ENCODE assay signal across 29 cellular contexts in the genomic region with DNA sequence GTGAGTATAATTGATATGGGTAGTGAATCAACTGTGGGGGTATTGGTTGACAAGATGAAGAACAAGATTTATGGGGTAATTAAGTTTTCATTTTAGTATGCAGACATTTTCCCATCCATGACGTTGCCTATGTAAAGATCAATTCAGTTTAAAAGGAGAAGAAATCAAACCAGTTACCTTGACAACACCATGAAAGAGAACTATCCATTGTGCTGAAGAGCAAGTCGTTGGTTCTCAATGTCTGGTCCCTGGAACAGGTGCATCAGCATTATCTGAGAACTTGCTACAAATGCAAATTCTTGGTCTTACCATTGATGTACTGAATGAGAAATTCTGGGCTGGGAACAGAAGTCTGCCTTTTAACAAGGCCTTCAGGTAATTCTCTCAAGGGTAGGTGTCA. TPM values are rescaled to one million over a fixed set of nuclear protein-coding genes. Genes with fewer than 3 reads are reported as not detected.
A peak's percentile ranks its signal among the peaks of the same experiment; 100 is the strongest.
DNase-seq lines count a peak whose midpoint lies in the region; ATAC-seq and TF ChIP-seq lines count a peak whose summit lies in the region.
"Had no signal": no experiment of that assay in that cellular context is flagged by ENCODE, and none has a peak within 500 bp of the region (broad histone marks: within the 10 kb centered on the region; RNA-seq: fewer than 3 reads in every experiment).

No MANE protein-coding gene starts in this region.

- no peak overlapping the region for H3K4me3 Mint-ChIP-seq in GM23338
- H3K4me3 Mint-ChIP-seq: CD8-positive, alpha-beta memory T cell; HFFc6 had no signal

- H3K27me3 Mint-ChIP-seq in GM23338 (ENCODE audit: insufficient read depth, low read depth, poor library complexity): peaks cover 10% of the 10 kb centered on the region

- TF ChIP-seq EP300 in SK-N-SH (IDR thresholded peaks at IDR 0.05; ENCODE audit: borderline replicate concordance in 1 of 2, low read depth in 1 of 2, low read length in 1 of 2): no peak

- H4K20me1 ChIP-seq in SK-N-SH (ENCODE audit: insufficient read depth) (no peaks in the 10 kb centered on the region), GM23338 (replicated peaks; ENCODE audit: insufficient read depth) (no peaks in the 10 kb centered on the region)

- no peaks in the 10 kb centered on the region for H3K9me3 Mint-ChIP-seq in GM23338
- H3K9me3 Mint-ChIP-seq: CD8-positive, alpha-beta memory T cell; HFFc6 had no signal

- H3K27ac ChIP-seq in SK-N-SH (ENCODE audit: low read depth in 2 of 2, low read length in 1 of 2) (no peak overlapping the region), GM23338 (ENCODE audit: low read depth) (no peak overlapping the region)
- H3K27ac ChIP-seq: C4-2B, SK-N-MC had no signal

- no peaks in the 10 kb centered on the region for H3K4me1 Mint-ChIP-seq in GM23338

- no peak for TF ChIP-seq RAD21 in SK-N-SH (IDR thresholded peaks at IDR 0.05; ENCODE audit: low read length)

- no peak overlapping the region for H3K27ac Mint-ChIP-seq in GM23338
- H3K27ac Mint-ChIP-seq: HFFc6 had no signal

- H2AFZ ChIP-seq in SK-N-SH (ENCODE audit: low read depth) (no peak overlapping the region), GM23338 (no peak overlapping the region)

- CTCF ChIA-PET in SK-N-SH (lab: Yijun Ruan, JAX): interaction anchor here (0.9 to 1.9 kb wide), 4 partner anchors 8 to 282 kb away, joined by 3 to 5 read pairs (median 4); no protein-coding TSS in a partner anchor

- H3K9me2 ChIP-seq in SK-N-SH (no peaks in the 10 kb centered on the region), GM23338 (ENCODE audit: insufficient read depth) (no peaks in the 10 kb centered on the region)

- no peak overlapping the region for H3K9ac ChIP-seq in SK-N-SH

- H3K36me3 ChIP-seq in SK-N-SH (replicated peaks in 1 of 2; ENCODE audit: control insufficient read depth in 1 of 2, insufficient read depth in 2 of 2, low read length in 1 of 2) (no peaks in the 10 kb centered on the region), GM23338 (ENCODE audit: insufficient read depth) (no peaks in the 10 kb centered on the region)
- H3K36me3 ChIP-seq: MG63 had no signal

- H3K4me3 ChIP-seq in SK-N-SH (ENCODE audit: low read depth in 2 of 2, low read length in 1 of 2) (no peak overlapping the region), GM23338 (no peak overlapping the region)
- H3K4me3 ChIP-seq: MG63, SK-N-MC had no signal

- H3K9me3 ChIP-seq in SK-N-SH: no peaks in the 10 kb centered on the region
- H3K9me3 ChIP-seq: MG63 had no signal

- 4% methylated on average over 2 of the region's 2 CpGs for WGBS in SK-N-SH (ENCODE audit: low lambda C conversion rate)

- ATAC-seq in SK-N-SH treated with all-trans-retinoic acid at 6 μM for 48 hours (no peak), GM23338 (no peak), HG03196 (IDR thresholded peaks at IDR 0.05; ENCODE audit: unreplicated experiment) (no peak)

- POLR2A ChIA-PET in SK-N-SH (lab: Yijun Ruan, JAX): no interaction called here

- no peak overlapping the region for H3K4me2 ChIP-seq in SK-N-SH
- H3K4me2 ChIP-seq in GM23338: no peak overlapping the region

- no peaks in the 10 kb centered on the region for H3K4me1 ChIP-seq in SK-N-SH (ENCODE audit: control insufficient read depth in 1 of 2, insufficient read depth in 2 of 2, low read depth in 1 of 2, low read length in 1 of 2)
- H3K4me1 ChIP-seq in GM23338 (ENCODE audit: insufficient read depth): no peaks in the 10 kb centered on the region

- H3F3A ChIP-seq in SK-N-SH (replicated peaks; ENCODE audit: insufficient read depth) (no peaks in the 10 kb centered on the region), GM23338 (replicated peaks; ENCODE audit: low read depth) (no peaks in the 10 kb centered on the region)

- no peaks in the 10 kb centered on the region for H3K79me2 ChIP-seq in SK-N-SH (ENCODE audit: insufficient read depth)
- H3K79me2 ChIP-seq in GM23338 (replicated peaks; ENCODE audit: insufficient read depth): no peaks in the 10 kb centered on the region

- no peak for DNase-seq in SK-N-SH
- peak; percentile 20 for DNase-seq in GM23338 (ENCODE audit: low spot score)
- DNase-seq in NCI-H1417 treated with DMSO at 0.1 percent for 48 hours (lab: John Stamatoyannopoulos, UW): peak; percentile 27
- peak; percentile 36 for DNase-seq in islet precursor cell
- DNase-seq in NK-92 treated with Interleukin-12 subunit alpha and Interleukin-12 subunit beta, amount 100 ng/mL, for 24 hours (lab: John Stamatoyannopoulos, UW): no peak
- DNase-seq in C1 segment of cervical spinal cord (lab: John Stamatoyannopoulos, UW): no peak
- DNase-seq: CD8-positive, alpha-beta memory T cell; DMS 273 treated with DMSO at 0.1 percent for 48 hours; DMS79; EL; GDM1; H7; HFFc6; KG1; MG63; NCI-H1048; NCI-H1436; NCI-H187; NCI-H2081 treated with DMSO at 0.1 percent for 48 hours; NCI-H446; NCI-H524 treated with DMSO at 0.1 percent for 48 hours; SIG-M5; T-helper 2 cell had no signal

- no peaks in the 10 kb centered on the region for H3K36me3 Mint-ChIP-seq in GM23338 (ENCODE audit: low read depth)

- H3K27me3 ChIP-seq in SK-N-SH (ENCODE audit: insufficient read depth): peaks cover 5% of the 10 kb centered on the region; the same call in 1 of the 2 replicates
- peaks cover 8% of the 10 kb centered on the region; the same call in 1 of the 2 replicates for H3K27me3 ChIP-seq in GM23338 (ENCODE audit: insufficient read depth)

- TF ChIP-seq CTCF in SK-N-SH (IDR thresholded peaks at IDR 0.05): no peak
- TF ChIP-seq CTCF in GM23338 (conservative IDR thresholded peaks at IDR 0.05; ENCODE audit: low read depth in 2 of 2): no peak

TF ChIP-seq in SK-N-SH, 30 proteins besides CTCF, POLR2A, EP300 and RAD21 (continues in another document):
- TF ChIP-seq ELF1 (IDR thresholded peaks at IDR 0.05): no peak
- TF ChIP-seq MXI1 (IDR thresholded peaks at IDR 0.05; ENCODE audit: low read depth, low read length): no peak

TF ChIP-seq in SK-N-SH treated with all-trans-retinoic acid at 6 μM for 48 hours, 23 proteins besides CTCF, POLR2A, EP300 and RAD21:
- TF ChIP-seq ZNF565 (CRISPR knock-in tag; conservative IDR thresholded peaks at IDR 0.05; ENCODE audit: low read depth): no peak

TF ChIP-seq in GM23338, 12 proteins besides CTCF, POLR2A, EP300 and RAD21:
- TF ChIP-seq ZNF114 (CRISPR knock-in tag; IDR thresholded peaks at IDR 0.05) (no peak), STAT1 (IDR thresholded peaks at IDR 0.05; ENCODE audit: unreplicated experiment) (no peak)
- TF ChIP-seq, protein P1, sequence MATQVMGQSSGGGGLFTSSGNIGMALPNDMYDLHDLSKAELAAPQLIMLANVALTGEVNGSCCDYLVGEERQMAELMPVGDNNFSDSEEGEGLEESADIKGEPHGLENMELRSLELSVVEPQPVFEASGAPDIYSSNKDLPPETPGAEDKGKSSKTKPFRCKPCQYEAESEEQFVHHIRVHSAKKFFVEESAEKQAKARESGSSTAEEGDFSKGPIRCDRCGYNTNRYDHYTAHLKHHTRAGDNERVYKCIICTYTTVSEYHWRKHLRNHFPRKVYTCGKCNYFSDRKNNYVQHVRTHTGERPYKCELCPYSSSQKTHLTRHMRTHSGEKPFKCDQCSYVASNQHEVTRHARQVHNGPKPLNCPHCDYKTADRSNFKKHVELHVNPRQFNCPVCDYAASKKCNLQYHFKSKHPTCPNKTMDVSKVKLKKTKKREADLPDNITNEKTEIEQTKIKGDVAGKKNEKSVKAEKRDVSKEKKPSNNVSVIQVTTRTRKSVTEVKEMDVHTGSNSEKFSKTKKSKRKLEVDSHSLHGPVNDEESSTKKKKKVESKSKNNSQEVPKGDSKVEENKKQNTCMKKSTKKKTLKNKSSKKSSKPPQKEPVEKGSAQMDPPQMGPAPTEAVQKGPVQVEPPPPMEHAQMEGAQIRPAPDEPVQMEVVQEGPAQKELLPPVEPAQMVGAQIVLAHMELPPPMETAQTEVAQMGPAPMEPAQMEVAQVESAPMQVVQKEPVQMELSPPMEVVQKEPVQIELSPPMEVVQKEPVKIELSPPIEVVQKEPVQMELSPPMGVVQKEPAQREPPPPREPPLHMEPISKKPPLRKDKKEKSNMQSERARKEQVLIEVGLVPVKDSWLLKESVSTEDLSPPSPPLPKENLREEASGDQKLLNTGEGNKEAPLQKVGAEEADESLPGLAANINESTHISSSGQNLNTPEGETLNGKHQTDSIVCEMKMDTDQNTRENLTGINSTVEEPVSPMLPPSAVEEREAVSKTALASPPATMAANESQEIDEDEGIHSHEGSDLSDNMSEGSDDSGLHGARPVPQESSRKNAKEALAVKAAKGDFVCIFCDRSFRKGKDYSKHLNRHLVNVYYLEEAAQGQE (IDR thresholded peaks at IDR 0.05; ENCODE audit: unreplicated experiment): peak; percentile 71

RNA-seq across cellular contexts. Expression of a gene that starts 0.8 kb away (rescaled TPM):
- polyA plus RNA-seq in SK-N-SH (2012; rRNA removed): not detected in 2 replicates
- not detected in 2 replicates for polyA plus RNA-seq in SK-N-SH (2012; cell fraction: cytosol; rRNA removed)
- not detected in 2 replicates for polyA plus RNA-seq in SK-N-SH (2012; cell fraction: nucleus; rRNA removed)
- total RNA-seq in GM23338 (2014; rRNA removed; shearing (Covaris generic)): not detected in 2 replicates
- polyA plus RNA-seq in GM23338 (2016; fragmentation: Nextera tagmentation; extraction: Ambion mirVana): not detected in 2 replicates
- total RNA-seq: CD8-positive, alpha-beta memory T cell; H7; HFFc6; HT-29; OCI-LY7 had no signal
- polyA plus RNA-seq: CD8-positive, alpha-beta memory T cell had no signal

RNA-seq across cellular contexts. Expression of a gene that starts 17.8 kb away (rescaled TPM):
- polyA plus RNA-seq in SK-N-SH (2012; rRNA removed) (not detected in 2 replicates), GM23338 (2016; fragmentation: Nextera tagmentation; extraction: Ambion mirVana) (0.37 and 0.50 TPM in 2 replicates)
- not detected in 2 replicates for polyA plus RNA-seq in SK-N-SH (2012; cell fraction: cytosol; rRNA removed)
- not detected in 2 replicates for polyA plus RNA-seq in SK-N-SH (2012; cell fraction: nucleus; rRNA removed)
- 0.08 and 0.10 TPM in 2 replicates for total RNA-seq in GM23338 (2014; rRNA removed; shearing (Covaris generic))
- total RNA-seq: HFFc6, HT-29, OCI-LY7 had no signal

RNA-seq across cellular contexts. Expression of a gene that starts 26.5 kb away (rescaled TPM):
- 0.02 TPM in 1 of 2 replicates, not detected in the other for polyA plus RNA-seq in SK-N-SH (2012; rRNA removed)
- polyA plus RNA-seq in SK-N-SH (2012; cell fraction: cytosol; rRNA removed): not detected in 2 replicates
- not detected in 2 replicates for polyA plus RNA-seq in SK-N-SH (2012; cell fraction: nucleus; rRNA removed)
- 0.10 TPM in 1 of 2 replicates, not detected in the other for total RNA-seq in GM23338 (2014; rRNA removed; shearing (Covaris generic))
- polyA plus RNA-seq in GM23338 (2016; fragmentation: Nextera tagmentation; extraction: Ambion mirVana): not detected in 2 replicates
- total RNA-seq: CD8-positive, alpha-beta memory T cell; H7; HFFc6; HT-29; OCI-LY7 had no signal
- polyA plus RNA-seq: CD8-positive, alpha-beta memory T cell had no signal

RNA-seq across cellular contexts. Expression of a gene that starts 53.1 kb away (rescaled TPM):
- polyA plus RNA-seq in SK-N-SH (2012; rRNA removed) (28.5 and 32.8 TPM in 2 replicates), GM23338 (2016; fragmentation: Nextera tagmentation; extraction: Ambion mirVana) (11.9 and 14.0 TPM in 2 replicates)
- polyA plus RNA-seq in SK-N-SH (2012; cell fraction: cytosol; rRNA removed): 22.0 and 22.7 TPM in 2 replicates
- 61.0 and 72.2 TPM in 2 replicates for polyA plus RNA-seq in SK-N-SH (2012; cell fraction: nucleus; rRNA removed)
- 17.4 and 21.6 TPM in 2 replicates for total RNA-seq in GM23338 (2014; rRNA removed; shearing (Covaris generic))

Comparison
In these comparisons a context has a peak if more than half of its experiments do, and no peak if none do; other contexts are left out.
1. DNase-seq: peak in GM23338 (single experiment), NCI-H1417 treated with DMSO at 0.1 percent for 48 hours (single experiment) and islet precursor cell (single experiment); none in SK-N-SH (single experiment), NK-92 treated with Interleukin-12 subunit alpha and Interleukin-12 subunit beta, amount 100 ng/mL, for 24 hours (single experiment) and C1 segment of cervical spinal cord (0 of 14).